ENCODE assay signal across 8 cellular contexts in the genomic region with DNA sequence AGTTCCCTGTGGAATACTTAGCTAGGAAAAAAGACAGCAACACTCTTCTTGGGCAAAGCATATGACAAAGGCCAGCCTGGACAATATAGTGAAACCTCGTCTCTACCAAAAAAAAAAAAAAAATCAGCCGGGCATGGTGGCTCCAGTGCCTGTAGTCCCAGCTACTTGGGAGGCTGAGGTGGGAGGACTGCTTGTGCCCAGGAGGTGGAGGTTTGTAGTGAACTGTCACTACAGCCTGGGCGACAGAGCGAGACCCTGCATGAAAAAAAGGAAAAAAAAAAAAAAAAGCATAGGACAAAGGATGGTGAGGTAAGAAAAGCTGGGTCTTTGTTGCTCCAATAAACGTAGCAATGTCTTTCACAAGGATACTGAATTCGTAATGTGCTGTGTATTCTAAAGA. TPM values are rescaled to one million over a fixed set of nuclear protein-coding genes. Genes with fewer than 3 reads are reported as not detected.
DNase-seq lines count a peak whose midpoint lies in the region; ATAC-seq and TF ChIP-seq lines count a peak whose summit lies in the region.

No MANE protein-coding gene starts in this region.

- H3K9me3 ChIP-seq in CD4-positive, alpha-beta T cell (ENCODE audit: control insufficient read depth, low read length) = no peaks in the 10 kb centered on the region
- H3K9me3 ChIP-seq in Loucy (ENCODE audit: insufficient read depth, low read depth, low read length) (no peaks in the 10 kb centered on the region), neural progenitor cell (ENCODE audit: low read depth) (no peaks in the 10 kb centered on the region)

- no peaks in the 10 kb centered on the region for H3F3A ChIP-seq in Loucy (ENCODE audit: low read depth)
- H3F3A ChIP-seq in neural progenitor cell (ENCODE audit: low read depth) = peaks cover 21% of the 10 kb centered on the region

- peaks cover 16% of the 10 kb centered on the region for H3K36me3 Mint-ChIP-seq in CD4-positive, alpha-beta T cell (ENCODE audit: low read depth)
- no peaks in the 10 kb centered on the region for H3K36me3 Mint-ChIP-seq in neural progenitor cell

- ATAC-seq in CD4-positive, alpha-beta T cell (ENCODE audit: poor library complexity) = no peak
- ATAC-seq in GM19455 (IDR thresholded peaks at IDR 0.05; ENCODE audit: unreplicated experiment) (no peak), GM21717 (IDR thresholded peaks at IDR 0.05; ENCODE audit: unreplicated experiment) (no peak)

- H3K79me2 ChIP-seq in Loucy (ENCODE audit: insufficient read depth, low read length) (peaks cover 52% of the 10 kb centered on the region), neural progenitor cell (ENCODE audit: low read depth) (peaks cover 54% of the 10 kb centered on the region)

- H3K9me3 Mint-ChIP-seq in CD4-positive, alpha-beta T cell = no peaks in the 10 kb centered on the region
- H3K9me3 Mint-ChIP-seq in neural progenitor cell = no peaks in the 10 kb centered on the region

- no peaks in the 10 kb centered on the region for H3K9me2 ChIP-seq in Loucy (replicated peaks; ENCODE audit: low read depth, low read length)

- no peaks in the 10 kb centered on the region for H3K27me3 ChIP-seq in CD4-positive, alpha-beta T cell (ENCODE audit: control insufficient read depth, insufficient read depth, low read length)
- no peaks in the 10 kb centered on the region for H3K27me3 ChIP-seq in Loucy (ENCODE audit: insufficient read depth, low read length, poor library complexity, severe bottlenecking)
- H3K27me3 ChIP-seq in dorsolateral prefrontal cortex = no peaks in the 10 kb centered on the region
- no peaks in the 10 kb centered on the region for H3K27me3 ChIP-seq in neural progenitor cell

- CTCF ChIA-PET in CD4-positive, alpha-beta T cell (lab: Charles Lee) = interaction anchor here (1.2 to 1.3 kb wide), 2 partner anchors 15 to 251 kb away, joined by 3 read pairs; no protein-coding TSS in a partner anchor

- H3K4me3 ChIP-seq in Loucy (ENCODE audit: low read length, poor library complexity, severe bottlenecking) (peak overlapping the region; percentile 95), dorsolateral prefrontal cortex (peak overlapping the region; percentile 60 to 100 (median 95)), neural progenitor cell (peak overlapping the region; percentile 71)

- H3K4me1 Mint-ChIP-seq in CD4-positive, alpha-beta T cell (ENCODE audit: low read depth) = peaks cover 40% of the 10 kb centered on the region
- peaks cover 26% of the 10 kb centered on the region for H3K4me1 Mint-ChIP-seq in neural progenitor cell

- H2AFZ ChIP-seq in Loucy (ENCODE audit: low read length) (peak overlapping the region; percentile 94), neural progenitor cell (replicated peaks) (peak overlapping the region; percentile 88)

- intact Hi-C loops in CD4-positive, alpha-beta T cell (cut with DNase I, micrococcal nuclease) = loop anchor here (5.0 to 10.0 kb wide), 8 partner anchors 104 to 604 kb away; partner anchors contain the start of genes DDHD1 (in 2 of the 2), RTRAF (in 1 of the 2) and STYX (in 1 of the 2)
- intact Hi-C loops in dorsolateral prefrontal cortex (cut with DNase I) = loop anchor here (5.0 to 10.0 kb wide), 4 partner anchors 184 to 754 kb away; partner anchors contain the start of genes DDHD1 (in 1 of the 2), FERMT2 (in 1 of the 2) and STYX (in 1 of the 2)

- peak overlapping the region; percentile 84 for H3K27ac Mint-ChIP-seq in CD4-positive, alpha-beta T cell
- H3K27ac Mint-ChIP-seq in neural progenitor cell = no peak overlapping the region

- POLR2A ChIA-PET in CD4-positive, alpha-beta T cell (lab: Charles Lee) = interaction anchor here (1.3 to 3.9 kb wide), 10 partner anchors 11 to 684 kb away, joined by 3 to 24 read pairs (median 8); partner anchors contain the start of genes ERO1A, GNPNAT1, PTGER2 and STYX

- H3K4me2 ChIP-seq in Loucy (ENCODE audit: low read depth, low read length, poor library complexity, severe bottlenecking) = peak overlapping the region; percentile 98
- H3K4me2 ChIP-seq in neural progenitor cell = peak overlapping the region; percentile 88

- peaks cover 3% of the 10 kb centered on the region for H4K20me1 ChIP-seq in Loucy (ENCODE audit: insufficient read depth, low read length, poor library complexity, severe bottlenecking)
- H4K20me1 ChIP-seq in neural progenitor cell (ENCODE audit: low read depth) = no peaks in the 10 kb centered on the region

- H3K4me1 ChIP-seq in Loucy (ENCODE audit: insufficient read depth, low read length, poor library complexity, severe bottlenecking) (peaks cover 66% of the 10 kb centered on the region), neural progenitor cell (peaks cover 22% of the 10 kb centered on the region)

- H3K36me3 ChIP-seq in Loucy (ENCODE audit: insufficient read depth, low read length) (no peaks in the 10 kb centered on the region), neural progenitor cell (no peaks in the 10 kb centered on the region)

- no peak overlapping the region for H3K27ac ChIP-seq in CD4-positive, alpha-beta T cell (ENCODE audit: low read depth, low read length)
- H3K27ac ChIP-seq in dorsolateral prefrontal cortex (peak overlapping the region in 41 of 59 donors; percentile 10 to 95 (median 87)), neural progenitor cell (no peak overlapping the region)

- peaks cover 9% of the 10 kb centered on the region for H3K27me3 Mint-ChIP-seq in CD4-positive, alpha-beta T cell
- no peaks in the 10 kb centered on the region for H3K27me3 Mint-ChIP-seq in neural progenitor cell (ENCODE audit: insufficient read depth, low read depth)

- no peak for TF ChIP-seq CTCF in CD4-positive, alpha-beta T cell (IDR thresholded peaks at IDR 0.05)
- TF ChIP-seq CTCF in Loucy (conservative IDR thresholded peaks at IDR 0.05; ENCODE audit: low read length) = no peak
- no peak for TF ChIP-seq CTCF in dorsolateral prefrontal cortex (IDR thresholded peaks at IDR 0.05 in 54 of 56, conservative IDR thresholded peaks at IDR 0.05 in 2 of 56; ENCODE audit: low read depth in 1 of 56, partially characterized antibody in 56 of 56)
- TF ChIP-seq CTCF in neural progenitor cell (IDR thresholded peaks at IDR 0.05) = no peak

- DNase-seq in CD4-positive, alpha-beta T cell = no peak
- DNase-seq in dorsolateral prefrontal cortex (no peak), neural progenitor cell (ENCODE audit: low spot score) (no peak), hypothalamus (lab: John Stamatoyannopoulos, UW) (no peak), foreskin melanocyte (no peak)

- H3K9ac ChIP-seq in Loucy (ENCODE audit: low read depth, low read length, poor library complexity, severe bottlenecking) (peak overlapping the region; percentile 86), neural progenitor cell (peak overlapping the region; percentile 38)

- H3K4me3 Mint-ChIP-seq in CD4-positive, alpha-beta T cell = peak overlapping the region; percentile 93
- H3K4me3 Mint-ChIP-seq in neural progenitor cell = peak overlapping the region; percentile 89

RNA-seq across cellular contexts. Expression of gene TXNDC16, which starts 1.1 kb away (rescaled TPM):
- total RNA-seq in CD4-positive, alpha-beta T cell = 10 to 100 TPM; 10.4 to 11.4 TPM
- total RNA-seq in dorsolateral prefrontal cortex = 10 to 100 TPM; 16.1 to 34.2 (median 24.0) TPM
- 17.9 and 22.6 TPM in 2 replicates for total RNA-seq in neural progenitor cell (ENCODE audit: low replicate concordance)

RNA-seq across cellular contexts. Expression of gene GPR137C, which starts 1.4 kb away (rescaled TPM):
- total RNA-seq in CD4-positive, alpha-beta T cell = under 1 TPM; 0.08 to 0.19 TPM
- total RNA-seq in dorsolateral prefrontal cortex = 10 to 100 TPM in 119 of 120 experiments, 1 to 10 TPM in 1; 9.7 to 41.2 (median 21.6) TPM
- 7.1 and 9.3 TPM in 2 replicates for total RNA-seq in neural progenitor cell (ENCODE audit: low replicate concordance)

Comparison
In these comparisons a context has a peak if more than half of its experiments do, and no peak if none do; other contexts are left out.
1. H3K27ac ChIP-seq: peak in dorsolateral prefrontal cortex (41 of 59); none in CD4-positive, alpha-beta T cell (single experiment) and neural progenitor cell (single experiment).
2. Peak in every context shown above with its lines, with median percentiles within 50 percentile points of each other: H3K4me3 ChIP-seq.